ENCODE assay signal across 29 cellular contexts in genomic region chr10:132291826-132292225, GRCh38.
"Had no signal": no experiment of that assay in that cellular context is flagged by ENCODE, and none has a peak within 500 bp of the region (broad histone marks: within the 10 kb centered on the region; RNA-seq: fewer than 3 reads in every experiment).

No MANE protein-coding gene starts in this region.

- H3K9me3 ChIP-seq: colonic mucosa, esophagus squamous epithelium had no signal

- H3K27ac Mint-ChIP-seq: activated CD4-positive, alpha-beta memory T cell treated with anti-CD3 and anti-CD28 coated beads, Interleukin-2, amount 10 ng/mL, durations not matched to agents 7 days and 5 days; activated CD4-positive, alpha-beta T cell treated with anti-CD3 and anti-CD28 coated beads, Interleukin-2, amount 10 ng/mL, durations not matched to agents 7 days and 5 days; activated naive CD8-positive, alpha-beta T cell; activated T-cell treated with anti-CD3 and anti-CD28 coated beads, Interleukin-2, amount 50 U/mL, for 24 hours; activated T-cell treated with anti-CD3 and anti-CD28 coated beads, Interleukin-2, amount 50 U/mL, for 72 hours had no signal

- DNase-seq: activated CD4-positive, alpha-beta memory T cell treated with anti-CD3 and anti-CD28 coated beads, Interleukin-2, amount 10 ng/mL, durations not matched to agents 7 days and 5 days; activated CD4-positive, alpha-beta T cell treated with anti-CD3 and anti-CD28 coated beads for 1 hour; activated CD4-positive, alpha-beta T cell treated with anti-CD3 and anti-CD28 coated beads for 4 hours; activated CD4-positive, alpha-beta T cell treated with anti-CD3 and anti-CD28 coated beads, Interleukin-2, amount 10 ng/mL, durations not matched to agents 7 days and 5 days; activated CD4-positive, alpha-beta T cell treated with anti-CD3 and anti-CD28 coated beads, Interleukin-2, amount 50 U/mL, for 4 hours; activated CD4-positive, CD25-positive, alpha-beta regulatory T cell; activated CD8-positive, alpha-beta memory T cell treated with anti-CD3 and anti-CD28 coated beads, Interleukin-2, amount 50 U/mL, for 48 hours; activated effector memory CD4-positive, alpha-beta T cell treated with Interleukin-2 at 50 U/mL for 16 hours; activated gamma-delta T cell treated with Interleukin-2 at 50 U/mL for 16 hours; activated naive CD4-positive, alpha-beta T cell treated with anti-CD3 and anti-CD28 coated beads, Interleukin-2, amount 50 U/mL, for 16 hours; activated naive CD4-positive, alpha-beta T cell treated with Interleukin-2 at 50 U/mL for 16 hours; activated T-cell treated with anti-CD3 and anti-CD28 coated beads for 4 hours; activated T-cell treated with anti-CD3 and anti-CD28 coated beads, Interleukin-2, amount 50 U/mL, for 24 hours; activated T-cell treated with anti-CD3 and anti-CD28 coated beads, Interleukin-2, amount 50 U/mL, for 72 hours; amniotic stem cell; anterior cingulate cortex; brain microvascular endothelial cell; colonic mucosa; effector CD8-positive, alpha-beta T cell; esophagus squamous epithelium; foreskin melanocyte; T-helper 2 cell had no signal

- H3K4me3 ChIP-seq: colonic mucosa, esophagus squamous epithelium, gastroesophageal sphincter had no signal

- H3K9me3 Mint-ChIP-seq: activated CD4-positive, alpha-beta memory T cell treated with anti-CD3 and anti-CD28 coated beads, Interleukin-2, amount 10 ng/mL, durations not matched to agents 7 days and 5 days; activated T-cell treated with anti-CD3 and anti-CD28 coated beads, Interleukin-2, amount 50 U/mL, for 24 hours; activated T-cell treated with anti-CD3 and anti-CD28 coated beads, Interleukin-2, amount 50 U/mL, for 72 hours; central memory CD8-positive, alpha-beta T cell had no signal

- H3K27me3 ChIP-seq: brain microvascular endothelial cell, colonic mucosa, esophagus squamous epithelium, gastroesophageal sphincter had no signal

- H3K4me1 Mint-ChIP-seq: activated CD4-positive, alpha-beta memory T cell treated with anti-CD3 and anti-CD28 coated beads, Interleukin-2, amount 10 ng/mL, durations not matched to agents 7 days and 5 days; activated CD4-positive, alpha-beta T cell treated with anti-CD3 and anti-CD28 coated beads, Interleukin-2, amount 10 ng/mL, durations not matched to agents 7 days and 5 days; central memory CD8-positive, alpha-beta T cell had no signal

- H3K4me1 ChIP-seq: colonic mucosa had no signal

- H3K27me3 Mint-ChIP-seq: activated naive CD8-positive, alpha-beta T cell; activated T-cell treated with anti-CD3 and anti-CD28 coated beads, Interleukin-2, amount 50 U/mL, for 24 hours; central memory CD8-positive, alpha-beta T cell had no signal

- H3K27ac ChIP-seq: brain microvascular endothelial cell, colonic mucosa, epithelial cell of prostate, esophagus squamous epithelium, gastroesophageal sphincter had no signal

- H3K36me3 ChIP-seq: brain microvascular endothelial cell, colonic mucosa, esophagus squamous epithelium, gastroesophageal sphincter had no signal

- H3K4me3 Mint-ChIP-seq: activated CD4-positive, alpha-beta memory T cell treated with anti-CD3 and anti-CD28 coated beads, Interleukin-2, amount 10 ng/mL, durations not matched to agents 7 days and 5 days; activated CD4-positive, alpha-beta T cell treated with anti-CD3 and anti-CD28 coated beads, Interleukin-2, amount 10 ng/mL, durations not matched to agents 7 days and 5 days; activated naive CD8-positive, alpha-beta T cell; activated T-cell treated with anti-CD3 and anti-CD28 coated beads, Interleukin-2, amount 50 U/mL, for 24 hours; activated T-cell treated with anti-CD3 and anti-CD28 coated beads, Interleukin-2, amount 50 U/mL, for 72 hours; central memory CD8-positive, alpha-beta T cell had no signal

- FAIRE-seq: astrocyte, endometrium, endothelial cell of umbilical vein had no signal

- ATAC-seq: activated T-cell treated with anti-CD3 and anti-CD28 coated beads, Interleukin-2, amount 50 U/mL, for 72 hours; gastroesophageal sphincter had no signal
